Comparison of ENCODE assay signal across 19 cellular contexts in genomic region chr1:19222979-19223824, GRCh38. TPM values are rescaled to one million over a fixed set of nuclear protein-coding genes. Genes with fewer than 3 reads are reported as not detected.
A peak's percentile ranks its signal among the peaks of the same experiment; 100 is the strongest.
DNase-seq lines count a peak whose midpoint lies in the region; ATAC-seq and TF ChIP-seq lines count a peak whose summit lies in the region.
"Had no signal": no experiment of that assay in that cellular context is flagged by ENCODE, and none has a peak within 500 bp of the region (broad histone marks: within the 10 kb centered on the region; RNA-seq: fewer than 3 reads in every experiment).

No MANE protein-coding gene starts in this region.

- in situ Hi-C loops in astrocyte of the spinal cord (cut with HindIII; ENCODE audit: low sequenced_read_pairs), result no loop called here

- no peak for ATAC-seq in left lobe of liver
- ATAC-seq: activated CD8-positive, alpha-beta T cell treated with anti-CD3 and anti-CD28 coated beads for 36 hours; activated T-cell treated with anti-CD3 and anti-CD28 coated beads, Interleukin-2, amount 50 U/mL, for 4 hours; CD8-positive, alpha-beta T cell had no signal

- no peak overlapping the region for H3K4me3 ChIP-seq in MG63
- no peak overlapping the region for H3K4me3 ChIP-seq in astrocyte of the spinal cord (ENCODE audit: low read depth, low read length)
- H3K4me3 ChIP-seq: cardiac muscle cell, dorsolateral prefrontal cortex had no signal

- no peaks in the 10 kb centered on the region for H3K27me3 ChIP-seq in MG63
- H3K27me3 ChIP-seq: cardiac muscle cell, dorsolateral prefrontal cortex had no signal

- no peak for TF ChIP-seq CTCF in astrocyte of the spinal cord (IDR thresholded peaks at IDR 0.05; ENCODE audit: low read depth, low read length)

- H3K36me3 ChIP-seq in MG63, result peaks cover 85% of the 10 kb centered on the region

- no peaks in the 10 kb centered on the region for H3K9me3 ChIP-seq in MG63

- DNase-seq in EL (peak; percentile 42), MG63 (peak; percentile 17), astrocyte of the spinal cord (ENCODE audit: low read depth, low spot score) (peak; percentile 57), left lobe of liver (ENCODE audit: low spot score) (peak; percentile 21), GOT3 (lab: John Stamatoyannopoulos, UW) (no peak), T-helper 9 cell (no peak)
- DNase-seq in effector CD8-positive, alpha-beta T cell (lab: John Stamatoyannopoulos, UW), result no peak
- DNase-seq: activated B cell treated with CpG ODN at 0.5 μM for 24 hours; activated CD8-positive, alpha-beta T cell treated with anti-CD3 and anti-CD28 coated beads for 36 hours; activated T-cell treated with anti-CD3 and anti-CD28 coated beads, Interleukin-2, amount 50 U/mL, for 4 hours; CD8-positive, alpha-beta T cell; DMS53; dorsolateral prefrontal cortex; KG1; NCI-H1092; NCI-H526; retina; Right ventricle myocardium superior had no signal

RNA-seq across cellular contexts. Expression of gene UBR4, which starts 13.1 kb away (rescaled TPM):
- total RNA-seq in MG63 (2014; rRNA removed; shearing (Covaris generic); ENCODE audit: low replicate concordance), result 35.0 and 47.0 TPM in 2 replicates
- total RNA-seq in left lobe of liver, result 127 TPM

RNA-seq across cellular contexts. Expression of gene EMC1, which starts 28.1 kb away (rescaled TPM):
- total RNA-seq in MG63 (2014; rRNA removed; shearing (Covaris generic); ENCODE audit: low replicate concordance), result 43.8 and 49.6 TPM in 2 replicates
- total RNA-seq in left lobe of liver, result 19.7 TPM

RNA-seq across cellular contexts. Expression of gene MRTO4, which starts 28.4 kb away (rescaled TPM):
- 97.4 and 130 TPM in 2 replicates for total RNA-seq in MG63 (2014; rRNA removed; shearing (Covaris generic); ENCODE audit: low replicate concordance)
- total RNA-seq in left lobe of liver, result 8.7 TPM

Comparison
In these comparisons a context has a peak if more than half of its experiments do, and no peak if none do; other contexts are left out.
1. DNase-seq: peak in EL (single experiment), MG63 (single experiment), astrocyte of the spinal cord (single experiment) and left lobe of liver (single experiment); none in effector CD8-positive, alpha-beta T cell (single experiment), GOT3 (single experiment) and T-helper 9 cell (single experiment).
2. RNA of gene MRTO4, which starts 28.4 kb away (total RNA-seq): 97.4 to 130 TPM in MG63; 8.7 TPM in left lobe of liver (single experiment); every median in the first group is over 10 times any median in the second.